Comparison of ENCODE assay signal across 14 cellular contexts in the genomic region with DNA sequence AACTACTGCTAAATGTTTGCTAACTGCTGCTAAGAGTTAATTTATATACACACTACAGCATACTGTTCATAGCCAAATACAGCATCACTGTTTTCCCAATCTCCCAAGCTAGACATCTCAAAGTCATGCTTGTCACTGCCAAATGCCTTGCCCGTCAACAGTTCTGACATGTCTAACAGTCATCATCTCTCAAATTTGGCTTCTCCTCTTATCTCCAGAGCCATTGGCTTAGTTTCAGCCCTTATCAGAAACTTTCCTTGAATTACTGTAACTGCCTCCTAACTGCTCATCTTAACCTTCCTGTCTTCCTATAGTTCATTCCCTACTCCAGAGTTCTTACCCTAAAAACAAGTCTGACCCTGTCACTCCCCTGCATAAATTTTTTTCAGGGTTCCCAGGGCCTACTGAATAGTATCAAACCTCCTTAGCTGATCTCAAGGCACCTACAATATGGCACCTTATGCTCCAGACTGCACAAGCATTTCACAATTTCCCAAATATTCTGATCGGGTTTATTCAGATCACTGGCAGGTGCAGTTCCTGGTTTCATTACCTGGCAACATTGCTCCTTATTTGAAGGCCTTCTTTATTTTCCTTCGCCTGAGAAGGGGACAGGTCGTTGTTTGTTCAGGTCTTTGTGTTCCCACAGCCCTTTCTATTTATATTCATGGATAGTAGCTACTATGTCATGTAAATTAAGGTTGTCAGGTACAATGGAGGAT. TPM values are rescaled to one million over a fixed set of nuclear protein-coding genes. Genes with fewer than 3 reads are reported as not detected.
"Had no signal": no experiment of that assay in that cellular context is flagged by ENCODE, and none has a peak within 500 bp of the region (broad histone marks: within the 10 kb centered on the region; RNA-seq: fewer than 3 reads in every experiment).

No MANE protein-coding gene starts in this region.

- H3K36me3 ChIP-seq: ascending aorta, left lung had no signal

- H3K27ac ChIP-seq: ascending aorta, left lung had no signal

- H3K27me3 ChIP-seq: ascending aorta, left lung had no signal

- H3K4me3 ChIP-seq: ascending aorta, left lung had no signal

- H3K9me3 ChIP-seq: ascending aorta had no signal

- DNase-seq: activated B cell treated with CpG ODN at 0.5 μM for 24 hours; activated CD4-positive, alpha-beta T cell treated with anti-CD3 and anti-CD28 coated beads, Interleukin-2, amount 10 ng/mL, durations not matched to agents 7 days and 5 days; activated CD8-positive, alpha-beta memory T cell treated with anti-CD3 and anti-CD28 coated beads for 24 hours; activated naive CD4-positive, alpha-beta T cell treated with Interleukin-2 at 50 U/mL for 16 hours; activated naive CD8-positive, alpha-beta T cell treated with anti-CD3 and anti-CD28 coated beads, Interleukin-2, amount 50 U/mL, for 24 hours; foreskin melanocyte; head of caudate nucleus; left lung; retina; small intestine; T-helper 9 cell had no signal

- H3K4me1 ChIP-seq: ascending aorta, left lung had no signal

- FAIRE-seq: islet of Langerhans, small intestine, urothelium cell line had no signal

RNA-seq across cellular contexts. Expression of a gene that starts 55.9 kb away (rescaled TPM):
- total RNA-seq: activated B cell treated with CpG ODN at 0.5 μM for 24 hours, ascending aorta had no signal
